In the genomic region with DNA sequence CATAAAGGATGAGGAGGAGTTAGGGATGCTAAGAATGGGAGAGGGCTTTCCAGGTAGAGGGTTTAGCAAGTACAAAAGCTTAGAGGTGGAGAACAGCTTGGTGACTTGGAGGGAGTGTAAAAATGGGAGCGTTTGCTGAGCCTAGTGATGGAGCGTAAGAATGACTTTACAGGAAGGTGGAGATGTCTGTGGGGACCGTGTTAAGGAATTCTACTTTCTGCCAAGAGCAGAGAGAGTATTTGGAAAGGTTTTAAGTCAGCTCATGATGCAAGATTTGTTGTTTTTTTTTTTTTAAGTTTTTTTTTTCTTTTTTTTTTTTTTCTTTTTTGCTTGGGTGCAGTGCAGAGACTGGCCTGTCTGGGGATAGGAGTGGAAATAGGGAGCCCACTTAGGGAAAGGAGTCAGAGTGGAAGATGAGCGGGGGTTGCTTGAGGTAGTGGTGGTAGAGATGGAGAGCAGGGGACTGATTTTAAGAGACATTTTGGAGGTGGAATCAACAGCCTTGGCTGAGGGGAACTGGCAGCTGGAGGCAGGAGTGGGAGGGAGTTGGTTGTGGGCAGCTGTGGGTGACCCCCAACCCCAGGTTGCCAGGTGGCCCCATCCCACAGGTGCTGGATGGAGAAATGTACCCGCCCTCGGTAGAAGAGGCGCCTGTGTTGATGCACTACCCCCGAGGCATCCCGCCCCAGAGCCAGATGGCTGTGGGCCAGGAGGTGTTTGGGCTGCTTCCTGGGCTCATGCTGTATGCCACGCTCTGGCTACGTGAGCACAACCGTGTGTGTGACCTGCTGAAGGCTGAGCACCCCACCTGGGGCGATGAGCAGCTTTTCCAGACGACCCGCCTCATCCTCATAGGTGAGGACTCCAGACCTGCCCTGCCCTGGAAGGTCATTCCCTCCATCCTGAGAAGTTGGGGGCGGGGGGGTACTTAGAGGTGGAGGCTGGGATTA, we compare ENCODE assay signal across 17 cellular contexts. TPM values are rescaled to one million over a fixed set of nuclear protein-coding genes. Genes with fewer than 3 reads are reported as not detected.
DNase-seq lines count a peak whose midpoint lies in the region; ATAC-seq, FAIRE-seq and TF ChIP-seq lines count a peak whose summit lies in the region.
"Had no signal": no experiment of that assay in that cellular context is flagged by ENCODE, and none has a peak within 500 bp of the region (broad histone marks: within the 10 kb centered on the region; RNA-seq: fewer than 3 reads in every experiment).

No MANE protein-coding gene starts in this region.

- intact Hi-C loops in MCF 10A (cut with micrococcal nuclease) (no loop called here), breast epithelium (cut with DNase I; ENCODE audit: low total_unique reads) (no loop called here)

- DNase-seq in MCF 10A (ENCODE audit: unreplicated experiment) (peak; percentile 60), breast epithelium (ENCODE audit: low spot score in 2 of 2) (no peak), astrocyte (ENCODE audit: low read depth) (no peak), fibroblast of villous mesenchyme (ENCODE audit: low read depth) (peak; percentile 34), epidermal melanocyte (ENCODE audit: insufficient read length, low spot score) (no peak), GM10248 (ENCODE audit: extremely low spot score) (no peak), amygdala (lab: John Stamatoyannopoulos, UW) (no peak)
- DNase-seq in stimulated activated naive B cell treated with anti-CD40 and anti-IgM and Interleukin-4, amounts not matched to agents 10 μg/mL and 1 μg/mL and 100 μg/mL, for 72 hours: no peak
- DNase-seq: CD4-positive, CD25-positive, alpha-beta regulatory T cell; effector CD4-positive, alpha-beta T cell; GDM1; H7; NCI-H82 had no signal

- BruUV-seq in MCF 10A (replicated peaks; lab: Mats Ljungman, UMichigan): no TSS peak

- TF ChIP-seq CTCF in MCF 10A (IDR thresholded peaks at IDR 0.05; ENCODE audit: unreplicated experiment) (no peak), breast epithelium (IDR thresholded peaks at IDR 0.05) (no peak), astrocyte (IDR thresholded peaks at IDR 0.05; ENCODE audit: insufficient read depth, low read depth, low read length) (no peak), fibroblast of villous mesenchyme (IDR thresholded peaks at IDR 0.05; ENCODE audit: insufficient read depth, low read depth, low read length) (no peak), GM10248 (IDR thresholded peaks at IDR 0.05; ENCODE audit: control extremely low read depth, extremely low read depth, low read depth, missing control alignments) (no peak)

- no peak for TF ChIP-seq POLR2A in breast epithelium (IDR thresholded peaks at IDR 0.05)

- H3K4me3 ChIP-seq in breast epithelium (no peak overlapping the region), astrocyte (ENCODE audit: insufficient read depth, low read depth, low read length) (no peak overlapping the region), fibroblast of villous mesenchyme (ENCODE audit: low read depth, low read length) (no peak overlapping the region)

- FAIRE-seq in astrocyte (lab: Jason Lieb, UNC): no peak
- FAIRE-seq: GM18507 had no signal

- H3K27ac Mint-ChIP-seq in MCF 10A (ENCODE audit: low read depth, unreplicated experiment): no peak overlapping the region
- no peak overlapping the region for H3K27ac Mint-ChIP-seq in astrocyte (ENCODE audit: unreplicated experiment)
- H3K27ac Mint-ChIP-seq in stimulated activated naive B cell treated with anti-CD40 and anti-IgM and Interleukin-4, amounts not matched to agents 10 μg/mL and 1 μg/mL and 100 μg/mL, for 72 hours: peak overlapping the region; percentile 10
- H3K27ac Mint-ChIP-seq: CD4-positive, CD25-positive, alpha-beta regulatory T cell; memory B cell; stimulated activated effector memory CD8-positive, alpha-beta T cell treated with anti-CD3 and anti-CD28 coated beads, Interleukin-12 subunit alpha, Interleukin-12 subunit beta, amount 100 ng/mL, for 72 hours had no signal

- H3K27ac ChIP-seq in breast epithelium: no peak overlapping the region
- no peak overlapping the region for H3K27ac ChIP-seq in astrocyte (ENCODE audit: low read depth, low read length)
- H3K27ac ChIP-seq: parathyroid adenoma had no signal

- POLR2A ChIA-PET in MCF 10A (lab: Yijun Ruan, JAX): interaction anchor here (0.6 to 1.1 kb wide), 3 partner anchors 15 to 681 kb away, joined by 3 read pairs; no protein-coding TSS in a partner anchor
- POLR2A ChIA-PET in GM10248 (lab: Yijun Ruan, JAX): no interaction called here

- H3K4me1 Mint-ChIP-seq in MCF 10A (ENCODE audit: insufficient read depth, unreplicated experiment): peaks cover 22% of the 10 kb centered on the region
- H3K4me1 Mint-ChIP-seq in astrocyte (ENCODE audit: low read depth, unreplicated experiment): peaks cover 5% of the 10 kb centered on the region
- peaks cover 21 to 35% of the 10 kb centered on the region in 2 donors for H3K4me1 Mint-ChIP-seq in stimulated activated naive B cell treated with anti-CD40 and anti-IgM and Interleukin-4, amounts not matched to agents 10 μg/mL and 1 μg/mL and 100 μg/mL, for 72 hours
- H3K4me1 Mint-ChIP-seq: stimulated activated effector memory CD8-positive, alpha-beta T cell treated with anti-CD3 and anti-CD28 coated beads, Interleukin-12 subunit alpha, Interleukin-12 subunit beta, amount 100 ng/mL, for 72 hours had no signal

- H3K27me3 ChIP-seq in breast epithelium: no peaks in the 10 kb centered on the region
- no peaks in the 10 kb centered on the region for H3K27me3 ChIP-seq in astrocyte (ENCODE audit: insufficient read depth, low read length)

- no peak overlapping the region for H2AFZ ChIP-seq in astrocyte (ENCODE audit: low read depth, low read length)
- H2AFZ ChIP-seq: parathyroid adenoma had no signal

- H3K36me3 ChIP-seq in breast epithelium (no peaks in the 10 kb centered on the region), astrocyte (ENCODE audit: insufficient read depth, low read length) (no peaks in the 10 kb centered on the region)

- CTCF ChIA-PET in MCF 10A (lab: Yijun Ruan, JAX): interaction anchor here (0.5 to 1.9 kb wide), 6 partner anchors 11 to 285 kb away, joined by 3 to 11 read pairs (median 6); no protein-coding TSS in a partner anchor
- CTCF ChIA-PET in GM10248 (lab: Yijun Ruan, JAX): interaction anchor here (1.1 to 1.2 kb wide), 2 partner anchors 8 to 33 kb away, joined by 3 to 4 read pairs; no protein-coding TSS in a partner anchor

- H3K79me2 ChIP-seq in astrocyte (ENCODE audit: insufficient read depth, low read length): no peaks in the 10 kb centered on the region
- H3K79me2 ChIP-seq: parathyroid adenoma had no signal

- no peaks in the 10 kb centered on the region for H3K36me3 Mint-ChIP-seq in MCF 10A (ENCODE audit: insufficient read depth, unreplicated experiment)
- peaks cover 4% of the 10 kb centered on the region for H3K36me3 Mint-ChIP-seq in astrocyte (ENCODE audit: low read depth, unreplicated experiment)
- peaks cover 25 to 44% of the 10 kb centered on the region in 2 donors for H3K36me3 Mint-ChIP-seq in stimulated activated naive B cell treated with anti-CD40 and anti-IgM and Interleukin-4, amounts not matched to agents 10 μg/mL and 1 μg/mL and 100 μg/mL, for 72 hours
- H3K36me3 Mint-ChIP-seq: CD4-positive, CD25-positive, alpha-beta regulatory T cell; stimulated activated effector memory CD8-positive, alpha-beta T cell treated with anti-CD3 and anti-CD28 coated beads, Interleukin-12 subunit alpha, Interleukin-12 subunit beta, amount 100 ng/mL, for 72 hours had no signal

- H3K4me3 Mint-ChIP-seq in MCF 10A (ENCODE audit: unreplicated experiment): no peak overlapping the region
- H3K4me3 Mint-ChIP-seq in astrocyte (ENCODE audit: unreplicated experiment): no peak overlapping the region
- H3K4me3 Mint-ChIP-seq in stimulated activated naive B cell treated with anti-CD40 and anti-IgM and Interleukin-4, amounts not matched to agents 10 μg/mL and 1 μg/mL and 100 μg/mL, for 72 hours: no peak overlapping the region
- H3K4me3 Mint-ChIP-seq: CD4-positive, CD25-positive, alpha-beta regulatory T cell; memory B cell; stimulated activated effector memory CD8-positive, alpha-beta T cell treated with anti-CD3 and anti-CD28 coated beads, Interleukin-12 subunit alpha, Interleukin-12 subunit beta, amount 100 ng/mL, for 72 hours had no signal

- H3K9ac ChIP-seq in astrocyte (ENCODE audit: low read length): no peak overlapping the region
- H3K9ac ChIP-seq: parathyroid adenoma had no signal

- H3K27me3 Mint-ChIP-seq in MCF 10A (ENCODE audit: insufficient read depth, unreplicated experiment) (no peaks in the 10 kb centered on the region), astrocyte (ENCODE audit: low read depth, unreplicated experiment) (no peaks in the 10 kb centered on the region)
- H3K27me3 Mint-ChIP-seq in stimulated activated naive B cell treated with anti-CD40 and anti-IgM and Interleukin-4, amounts not matched to agents 10 μg/mL and 1 μg/mL and 100 μg/mL, for 72 hours: no peaks in the 10 kb centered on the region
- H3K27me3 Mint-ChIP-seq: memory B cell had no signal

- ATAC-seq in stimulated activated naive B cell treated with anti-CD40 and anti-IgM and Interleukin-4, amounts not matched to agents 10 μg/mL and 1 μg/mL and 100 μg/mL, for 72 hours (replicated peaks): no peak
- ATAC-seq: stimulated activated effector memory CD8-positive, alpha-beta T cell treated with anti-CD3 and anti-CD28 coated beads, Interleukin-12 subunit alpha, Interleukin-12 subunit beta, amount 100 ng/mL, for 72 hours had no signal

- no peaks in the 10 kb centered on the region for H3K4me1 ChIP-seq in breast epithelium
- peaks cover 13% of the 10 kb centered on the region for H3K4me1 ChIP-seq in astrocyte (ENCODE audit: insufficient read depth, low read length)
- H3K4me1 ChIP-seq: parathyroid adenoma had no signal

- H3K9me3 ChIP-seq in breast epithelium: no peaks in the 10 kb centered on the region
- peaks cover 4% of the 10 kb centered on the region for H3K9me3 ChIP-seq in astrocyte (ENCODE audit: insufficient read depth, low read depth, low read length)

- H3K9me3 Mint-ChIP-seq in MCF 10A (ENCODE audit: unreplicated experiment) (no peaks in the 10 kb centered on the region), astrocyte (ENCODE audit: unreplicated experiment) (peaks cover 9% of the 10 kb centered on the region)
- peaks cover 0 to 2% of the 10 kb centered on the region in 2 donors for H3K9me3 Mint-ChIP-seq in stimulated activated naive B cell treated with anti-CD40 and anti-IgM and Interleukin-4, amounts not matched to agents 10 μg/mL and 1 μg/mL and 100 μg/mL, for 72 hours
- H3K9me3 Mint-ChIP-seq: memory B cell; stimulated activated effector memory CD8-positive, alpha-beta T cell treated with anti-CD3 and anti-CD28 coated beads, Interleukin-12 subunit alpha, Interleukin-12 subunit beta, amount 100 ng/mL, for 72 hours had no signal

- no peaks in the 10 kb centered on the region for H4K20me1 ChIP-seq in astrocyte (ENCODE audit: insufficient read depth, low read length)

- H3K4me2 ChIP-seq in astrocyte (ENCODE audit: low read length): peak overlapping the region; percentile 11

RNA-seq across cellular contexts. Expression of a gene that starts 12.4 kb away (rescaled TPM):
- 0.20 and 0.70 TPM in 2 replicates for total RNA-seq in MCF 10A (2022)
- 1 to 10 TPM; 2.6 to 8.0 (median 4.5) TPM for total RNA-seq in breast epithelium
- 0.23 and 0.41 TPM in 2 replicates for total RNA-seq in astrocyte
- 10.4 and 32.9 TPM in 2 replicates for total RNA-seq in fibroblast of villous mesenchyme

Comparison
In these comparisons a context has a peak if more than half of its experiments do, and no peak if none do; other contexts are left out.
1. DNase-seq: peak in MCF 10A (single experiment) and fibroblast of villous mesenchyme (single experiment); none in breast epithelium (0 of 2), astrocyte (single experiment), stimulated activated naive B cell treated with anti-CD40 and anti-IgM and Interleukin-4, amounts not matched to agents 10 μg/mL and 1 μg/mL and 100 μg/mL, for 72 hours (single experiment), epidermal melanocyte (single experiment), GM10248 (single experiment) and amygdala (0 of 56).